ENCODE assay signal across 35 cellular contexts in genomic region chr17:17453088-17453487, GRCh38.
"Had no signal": no experiment of that assay in that cellular context is flagged by ENCODE, and none has a peak within 500 bp of the region (broad histone marks: within the 10 kb centered on the region; RNA-seq: fewer than 3 reads in every experiment).

No MANE protein-coding gene starts in this region.

- H3K4me3 ChIP-seq: adrenal gland, body of pancreas, breast epithelium, cardiac muscle cell, colonic mucosa, dorsolateral prefrontal cortex, esophagus muscularis mucosa, gastrocnemius medialis, heart left ventricle had no signal

- H3K36me3 ChIP-seq: adrenal gland, breast epithelium, cardiac muscle cell, colonic mucosa, esophagus muscularis mucosa, gastrocnemius medialis, heart left ventricle, WERI-Rb-1 had no signal

- ATAC-seq: activated CD4-positive, CD25-positive, alpha-beta regulatory T cell treated with anti-CD3 and anti-CD28 coated beads, Interleukin-2, amount 50 U/mL, for 24 hours; activated CD8-positive, alpha-beta T cell treated with anti-CD3 and anti-CD28 coated beads for 36 hours; activated naive CD8-positive, alpha-beta T cell treated with anti-CD3 and anti-CD28 coated beads, Interleukin-2, amount 50 U/mL, for 24 hours; activated T-cell treated with anti-CD3 and anti-CD28 coated beads, Interleukin-2, amount 50 U/mL, for 4 hours; activated T-helper 17 cell treated with anti-CD3 and anti-CD28 coated beads, Interleukin-2, amount 50 U/mL, for 72 hours; body of pancreas; foreskin keratinocyte; gastrocnemius medialis; heart left ventricle; T-helper 17 cell had no signal

- H3K4me1 ChIP-seq: adrenal gland, body of pancreas, breast epithelium, colonic mucosa, esophagus muscularis mucosa, foreskin keratinocyte, gastrocnemius medialis, heart left ventricle had no signal

- H3K9me3 ChIP-seq: adrenal gland, body of pancreas, breast epithelium, colonic mucosa, esophagus muscularis mucosa, gastrocnemius medialis, heart left ventricle had no signal

- H3K27ac ChIP-seq: adrenal gland, body of pancreas, breast epithelium, cardiac muscle cell, colonic mucosa, dorsolateral prefrontal cortex, esophagus muscularis mucosa, foreskin keratinocyte, gastrocnemius medialis, heart left ventricle, WERI-Rb-1 had no signal

- H3K27me3 ChIP-seq: adrenal gland, body of pancreas, breast epithelium, cardiac muscle cell, colonic mucosa, gastrocnemius medialis had no signal

- DNase-seq: activated B cell treated with CpG ODN at 0.5 μM for 24 hours; activated CD4-positive, alpha-beta T cell treated with anti-CD3 and anti-CD28 coated beads for 48 hours; activated CD4-positive, alpha-beta T cell treated with anti-CD3 and anti-CD28 coated beads, Interleukin-2, amount 50 U/mL, for 1 hour; activated CD4-positive, alpha-beta T cell treated with anti-CD3 and anti-CD28 coated beads, Interleukin-2, amount 50 U/mL, for 48 hours; activated CD8-positive, alpha-beta memory T cell treated with anti-CD3 and anti-CD28 coated beads for 24 hours; activated CD8-positive, alpha-beta T cell treated with anti-CD3 and anti-CD28 coated beads for 36 hours; activated effector memory CD4-positive, alpha-beta T cell treated with Interleukin-2 at 50 U/mL for 16 hours; activated gamma-delta T cell treated with Interleukin-2 at 50 U/mL for 16 hours; activated naive CD4-positive, alpha-beta T cell treated with Interleukin-2 at 50 U/mL for 16 hours; activated naive CD8-positive, alpha-beta T cell treated with anti-CD3 and anti-CD28 coated beads for 36 hours; activated naive CD8-positive, alpha-beta T cell treated with anti-CD3 and anti-CD28 coated beads, Interleukin-2, amount 50 U/mL, for 24 hours; activated T-cell treated with anti-CD3 and anti-CD28 coated beads, Interleukin-2, amount 50 U/mL, for 4 hours; amygdala; aorta; body of pancreas; central memory CD4-positive, alpha-beta T cell; cerebellar nuclear complex; colonic mucosa; dorsolateral prefrontal cortex; effector memory CD4-positive, alpha-beta T cell; erythroblast; foreskin keratinocyte; gastrocnemius medialis; glutamatergic neuron; heart left ventricle; T-helper 1 cell; T-helper 17 cell; T1000; WERI-Rb-1 had no signal
